Comparison of ENCODE assay signal across 9 cellular contexts in genomic region chr17:35315283-35315682, GRCh38. TPM values are rescaled to one million over a fixed set of nuclear protein-coding genes. Genes with fewer than 3 reads are reported as not detected.
DNase-seq lines count a peak whose midpoint lies in the region; TF ChIP-seq lines count a peak whose summit lies in the region.
"Had no signal": no experiment of that assay in that cellular context is flagged by ENCODE, and none has a peak within 500 bp of the region (broad histone marks: within the 10 kb centered on the region; RNA-seq: fewer than 3 reads in every experiment).

No MANE protein-coding gene starts in this region.

- no peak overlapping the region for H3K27ac ChIP-seq in adrenal gland
- H3K27ac ChIP-seq in thymus (ENCODE audit: low read depth), result peak overlapping the region; percentile 18

- POLR2A ChIA-PET in activated CD4-positive, alpha-beta T cell treated with anti-CD3 and anti-CD28 coated beads, Interleukin-2, amount 10 ng/mL, durations not matched to agents 7 days and 5 days (lab: Charles Lee), result no interaction called here

- intact Hi-C loops in adrenal gland (cut with DNase I), result loop anchor here in 1 of 2 donors (2.0 to 10.0 kb wide), 2 partner anchors 150 to 220 kb away; no protein-coding TSS in a partner anchor
- intact Hi-C loops in activated naive CD4-positive, alpha-beta T cell treated with anti-CD3 and anti-CD28 coated beads for 36 hours (cut with micrococcal nuclease), result no loop called here

- H3K36me3 ChIP-seq in adrenal gland (replicated peaks in 1 of 2), result no peaks in the 10 kb centered on the region
- H3K36me3 ChIP-seq in thymus (ENCODE audit: control insufficient read depth, insufficient read depth), result no peaks in the 10 kb centered on the region

- no peaks in the 10 kb centered on the region for H3K9me3 Mint-ChIP-seq in T-helper 2 cell treated with Interferon-gamma antibody and Interleukin-4, amounts not matched to agents 5 μg/mL and 100 μg/mL, for 36 hours
- peaks cover 6% of the 10 kb centered on the region for H3K9me3 Mint-ChIP-seq in activated CD4-positive, alpha-beta T cell treated with anti-CD3 and anti-CD28 coated beads, Interleukin-2, amount 10 ng/mL, durations not matched to agents 7 days and 5 days
- H3K9me3 Mint-ChIP-seq in activated naive CD4-positive, alpha-beta T cell treated with anti-CD3 and anti-CD28 coated beads for 36 hours, result peaks cover under 1% of the 10 kb centered on the region

- H3K36me3 Mint-ChIP-seq in T-helper 2 cell treated with Interferon-gamma antibody and Interleukin-4, amounts not matched to agents 5 μg/mL and 100 μg/mL, for 36 hours (ENCODE audit: low read depth), result peaks cover 23% of the 10 kb centered on the region
- peaks cover 9% of the 10 kb centered on the region for H3K36me3 Mint-ChIP-seq in activated CD4-positive, alpha-beta T cell treated with anti-CD3 and anti-CD28 coated beads, Interleukin-2, amount 10 ng/mL, durations not matched to agents 7 days and 5 days (ENCODE audit: low read depth)
- peaks cover 2% of the 10 kb centered on the region for H3K36me3 Mint-ChIP-seq in activated naive CD4-positive, alpha-beta T cell treated with anti-CD3 and anti-CD28 coated beads for 36 hours (ENCODE audit: low read depth)

- peaks cover 0 to 6% of the 10 kb centered on the region in 2 donors for H3K4me1 ChIP-seq in adrenal gland (replicated peaks in 1 of 2)
- H3K4me1 ChIP-seq in thymus (ENCODE audit: control insufficient read depth, insufficient read depth, low read length), result peaks cover 17% of the 10 kb centered on the region

- H3K27me3 Mint-ChIP-seq in T-helper 2 cell treated with Interferon-gamma antibody and Interleukin-4, amounts not matched to agents 5 μg/mL and 100 μg/mL, for 36 hours (ENCODE audit: low read depth), result no peaks in the 10 kb centered on the region
- peaks cover 2% of the 10 kb centered on the region for H3K27me3 Mint-ChIP-seq in activated CD4-positive, alpha-beta T cell treated with anti-CD3 and anti-CD28 coated beads, Interleukin-2, amount 10 ng/mL, durations not matched to agents 7 days and 5 days
- no peaks in the 10 kb centered on the region for H3K27me3 Mint-ChIP-seq in activated naive CD4-positive, alpha-beta T cell treated with anti-CD3 and anti-CD28 coated beads for 36 hours (ENCODE audit: low read depth)

- CTCF ChIA-PET in activated CD4-positive, alpha-beta T cell treated with anti-CD3 and anti-CD28 coated beads, Interleukin-2, amount 10 ng/mL, durations not matched to agents 7 days and 5 days (lab: Charles Lee), result interaction anchor here (1.2 kb wide), 1 partner anchor 21 kb away, joined by 3 read pairs; no protein-coding TSS in a partner anchor
- CTCF ChIA-PET in activated naive CD4-positive, alpha-beta T cell treated with anti-CD3 and anti-CD28 coated beads for 36 hours (lab: Charles Lee), result interaction anchor here (0.6 to 7.4 kb wide), 5 partner anchors 11 to 292 kb away, joined by 3 to 118 read pairs (median 3); partner anchors contain the start of gene SLFN12L

- TF ChIP-seq POLR2A in adrenal gland (IDR thresholded peaks at IDR 0.05), result no peak

- H3K4me3 ChIP-seq in adrenal gland (no peak overlapping the region), thymus (ENCODE audit: low read length) (no peak overlapping the region)

- H3K4me3 Mint-ChIP-seq in T-helper 2 cell treated with Interferon-gamma antibody and Interleukin-4, amounts not matched to agents 5 μg/mL and 100 μg/mL, for 36 hours, result peak overlapping the region; percentile 99
- H3K4me3 Mint-ChIP-seq in activated CD4-positive, alpha-beta T cell treated with anti-CD3 and anti-CD28 coated beads, Interleukin-2, amount 10 ng/mL, durations not matched to agents 7 days and 5 days, result no peak overlapping the region
- H3K4me3 Mint-ChIP-seq in activated naive CD4-positive, alpha-beta T cell treated with anti-CD3 and anti-CD28 coated beads for 36 hours, result no peak overlapping the region

- H3K27ac Mint-ChIP-seq in T-helper 2 cell treated with Interferon-gamma antibody and Interleukin-4, amounts not matched to agents 5 μg/mL and 100 μg/mL, for 36 hours, result peak overlapping the region; percentile 64
- no peak overlapping the region for H3K27ac Mint-ChIP-seq in activated CD4-positive, alpha-beta T cell treated with anti-CD3 and anti-CD28 coated beads, Interleukin-2, amount 10 ng/mL, durations not matched to agents 7 days and 5 days
- no peak overlapping the region for H3K27ac Mint-ChIP-seq in activated naive CD4-positive, alpha-beta T cell treated with anti-CD3 and anti-CD28 coated beads for 36 hours

- WGBS in adrenal gland, 4 donors, result 21 to 33% (median 33%) methylated on average over 5 of the region's 5 CpGs
- WGBS in thymus, result 90% methylated on average over 5 of the region's 5 CpGs

- H3K9me3 ChIP-seq in adrenal gland (replicated peaks in 1 of 3) (no peaks in the 10 kb centered on the region), thymus (ENCODE audit: control insufficient read depth) (no peaks in the 10 kb centered on the region)

- DNase-seq in T-helper 2 cell treated with Interferon-gamma antibody and Interleukin-4, amounts not matched to agents 5 μg/mL and 100 μg/mL, for 36 hours (ENCODE audit: low spot score), result no peak
- DNase-seq in T-helper 2 cell (no peak), adrenal gland (peak in 4 of 7 donors; percentile 15 to 22 (median 18)), hepatic stellate cell (ENCODE audit: low spot score) (peak; percentile 53), MV-4-11 (lab: John Stamatoyannopoulos, UW) (no peak)
- no peak for DNase-seq in activated CD4-positive, alpha-beta T cell treated with anti-CD3 and anti-CD28 coated beads, Interleukin-2, amount 10 ng/mL, durations not matched to agents 7 days and 5 days
- no peak for DNase-seq in activated naive CD4-positive, alpha-beta T cell treated with anti-CD3 and anti-CD28 coated beads for 36 hours
- DNase-seq: 8988T had no signal

- TF ChIP-seq CTCF in adrenal gland (IDR thresholded peaks at IDR 0.05), result no peak

- H3K4me1 Mint-ChIP-seq in T-helper 2 cell treated with Interferon-gamma antibody and Interleukin-4, amounts not matched to agents 5 μg/mL and 100 μg/mL, for 36 hours (ENCODE audit: low read depth), result peaks cover 69% of the 10 kb centered on the region
- peaks cover 33% of the 10 kb centered on the region for H3K4me1 Mint-ChIP-seq in activated CD4-positive, alpha-beta T cell treated with anti-CD3 and anti-CD28 coated beads, Interleukin-2, amount 10 ng/mL, durations not matched to agents 7 days and 5 days
- H3K4me1 Mint-ChIP-seq in activated naive CD4-positive, alpha-beta T cell treated with anti-CD3 and anti-CD28 coated beads for 36 hours (ENCODE audit: low read depth), result peaks cover 27% of the 10 kb centered on the region

- H3K27me3 ChIP-seq in adrenal gland (no peaks in the 10 kb centered on the region), thymus (ENCODE audit: control insufficient read depth, insufficient read depth) (no peaks in the 10 kb centered on the region)

RNA-seq across cellular contexts. Expression of gene SLFN11, which starts 58.1 kb away (rescaled TPM):
- 10 to 100 TPM; 14.4 to 37.3 (median 23.0) TPM for total RNA-seq in adrenal gland
- 10 to 100 TPM in 2 of 3 donors, 1 to 10 TPM in 1; 8.0 to 10.9 (median 10.1) TPM for polyA plus RNA-seq in adrenal gland
- 9.4 TPM for polyA plus RNA-seq in thymus
- total RNA-seq in activated CD4-positive, alpha-beta T cell treated with anti-CD3 and anti-CD28 coated beads, Interleukin-2, amount 10 ng/mL, durations not matched to agents 7 days and 5 days, result 10 to 100 TPM; 32.1 to 32.9 TPM
- 10 to 100 TPM; 46.4 to 49.6 TPM for total RNA-seq in activated naive CD4-positive, alpha-beta T cell treated with anti-CD3 and anti-CD28 coated beads for 36 hours

Comparison
In these comparisons a context has a peak if more than half of its experiments do, and no peak if none do; other contexts are left out.
1. DNase-seq: peak in adrenal gland (4 of 7) and hepatic stellate cell (single experiment); none in T-helper 2 cell treated with Interferon-gamma antibody and Interleukin-4, amounts not matched to agents 5 μg/mL and 100 μg/mL, for 36 hours (single experiment), T-helper 2 cell (0 of 5), activated CD4-positive, alpha-beta T cell treated with anti-CD3 and anti-CD28 coated beads, Interleukin-2, amount 10 ng/mL, durations not matched to agents 7 days and 5 days (single experiment), MV-4-11 (single experiment) and activated naive CD4-positive, alpha-beta T cell treated with anti-CD3 and anti-CD28 coated beads for 36 hours (single experiment).